Comparison of ENCODE assay signal across 36 cellular contexts in the genomic region with DNA sequence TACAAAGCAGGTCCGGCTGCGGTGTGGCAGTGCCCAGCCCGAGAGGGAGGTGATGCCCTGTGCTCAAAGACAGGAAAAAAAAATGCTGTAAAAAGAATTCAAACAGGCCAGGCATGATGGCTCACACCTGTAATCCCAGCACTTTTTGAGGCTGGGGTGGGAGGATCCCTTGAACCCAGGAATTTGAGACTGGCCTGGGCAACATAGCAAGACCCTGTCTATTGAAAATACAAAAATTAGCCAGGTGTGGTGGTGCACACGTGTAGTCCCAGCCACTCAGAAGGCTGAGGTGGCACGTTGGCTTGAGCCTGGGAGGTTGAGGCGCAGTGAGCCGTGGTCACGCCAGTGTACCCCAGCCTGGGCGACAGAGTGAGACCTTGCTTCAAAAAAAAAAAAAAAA. TPM values are rescaled to one million over a fixed set of nuclear protein-coding genes. Genes with fewer than 3 reads are reported as not detected.
"Had no signal": no experiment of that assay in that cellular context is flagged by ENCODE, and none has a peak within 500 bp of the region (broad histone marks: within the 10 kb centered on the region; RNA-seq: fewer than 3 reads in every experiment).

No MANE protein-coding gene starts in this region.

- H3K9me3 ChIP-seq: MG63 had no signal

- H3K27ac ChIP-seq: KMS-11 had no signal

- DNase-seq: Karpas-422, Kasumi-1, MG63, MM.1S, MV-4-11, NCI-H1048, NCI-H1092, NCI-H1092 treated with DMSO at 0.1 percent for 48 hours, NCI-H1105, NCI-H1105 treated with DMSO at 0.1 percent for 48 hours, NCI-H1417, NCI-H1417 treated with DMSO at 0.1 percent for 48 hours, NCI-H1436, NCI-H1436 treated with DMSO at 0.1 percent for 48 hours, NCI-H146, NCI-H1694, NCI-H1694 treated with DMSO at 0.1 percent for 48 hours, NCI-H187, NCI-H187 treated with DMSO at 0.1 percent for 48 hours, NCI-H1930, NCI-H2029, NCI-H2029 treated with DMSO at 0.1 percent for 48 hours, NCI-H2081, NCI-H2081 treated with DMSO at 0.1 percent for 48 hours, NCI-H2107, NCI-H2171, NCI-H2171 treated with DMSO at 0.1 percent for 48 hours, NCI-H2227 treated with DMSO at 0.1 percent for 48 hours, NCI-H226, NCI-H345, NCI-H446, NCI-H446 treated with DMSO at 0.1 percent for 48 hours, NCI-H510A, NCI-H510A treated with DMSO at 0.1 percent for 48 hours had no signal

- H3K27me3 ChIP-seq: MG63 had no signal

- H3K4me3 ChIP-seq: MG63 had no signal

- H3K9ac ChIP-seq: KMS-11 had no signal

- H3K4me2 ChIP-seq: KMS-11 had no signal

- H3K36me3 ChIP-seq: MG63 had no signal

RNA-seq across cellular contexts. Expression of a gene that starts 26.4 kb away (rescaled TPM):
- total RNA-seq: M059J had no signal
